In the genomic region with DNA sequence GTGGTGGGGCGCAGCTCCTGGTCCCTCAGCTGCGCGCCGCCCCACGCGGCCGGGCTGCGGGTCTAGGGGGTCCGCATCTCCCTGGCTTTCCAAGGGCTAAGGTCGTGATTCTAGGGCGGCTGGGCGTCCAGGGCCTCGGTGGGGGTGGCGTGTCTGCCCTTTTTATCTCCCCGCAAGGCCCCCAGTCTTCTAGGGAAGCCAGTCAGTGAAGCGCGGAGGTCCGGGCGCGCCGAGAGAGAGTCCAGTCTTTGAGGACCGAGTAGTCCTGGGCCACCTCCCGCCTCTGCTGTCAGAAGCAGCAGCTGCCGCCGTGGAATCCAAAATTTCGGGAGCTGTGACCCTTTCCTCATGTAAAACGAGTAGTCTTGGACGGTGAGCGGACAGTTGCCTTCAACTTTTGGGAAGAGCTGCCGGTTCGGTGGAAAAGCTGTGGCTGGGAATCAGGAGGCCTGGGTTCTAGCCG, we compare ENCODE assay signal across 8 cellular contexts. TPM values are rescaled to one million over a fixed set of nuclear protein-coding genes. Genes with fewer than 3 reads are reported as not detected.
DNase-seq lines count a peak whose midpoint lies in the region; ATAC-seq and TF ChIP-seq lines count a peak whose summit lies in the region.
"Not testable (repeated sequence)": the region's sequence is repeated elsewhere in the genome, so short reads cannot be mapped to it uniquely, and the experiment has no call there.

No MANE protein-coding gene starts in this region.

- not testable (repeated sequence) for TF ChIP-seq EP300 in stomach (IDR thresholded peaks at IDR 0.05)

- WGBS in body of pancreas, 2 donors = 1% methylated on average over 22 to 32 of the region's 32 CpGs
- 0 to 2% (median 1%) methylated on average over 16 to 32 of the region's 32 CpGs for WGBS in stomach, 5 donors

- intact Hi-C loops in body of pancreas (cut with DNase I); stomach (cut with DNase I; ENCODE audit: low total_unique reads): not testable (repeated sequence)
- intact Hi-C loops in Right ventricle myocardium inferior (cut with DNase I) = loop anchor here (2.0 kb wide), 1 partner anchor 39 kb away; no protein-coding TSS in a partner anchor

- H3K27ac ChIP-seq in body of pancreas (peak overlapping the region; percentile 83 to 94 (median 90)), stomach (peak overlapping the region; percentile 87 to 97 (median 92))

- H3K4me3 ChIP-seq in body of pancreas = peak overlapping the region; percentile 69 to 92
- H3K4me3 ChIP-seq in stomach = peak overlapping the region; percentile 79 to 94 (median 86)

- peaks cover 37% of the 10 kb centered on the region for H3K4me1 ChIP-seq in body of pancreas
- H3K4me1 ChIP-seq in stomach = peaks cover 17 to 54% (median 36%) of the 10 kb centered on the region in 4 donors

- H3K27me3 ChIP-seq in body of pancreas, stomach: not testable (repeated sequence)

- H3K9me3 ChIP-seq in body of pancreas, stomach: not testable (repeated sequence)

- ATAC-seq in GM21825 (IDR thresholded peaks at IDR 0.05; ENCODE audit: unreplicated experiment) (peak; percentile 15), HG03521 (IDR thresholded peaks at IDR 0.05; ENCODE audit: unreplicated experiment) (peak; percentile 25), SK-N-SH treated with all-trans-retinoic acid at 6 μM for 48 hours (peak; percentile 73), body of pancreas (peak; percentile 39), Right ventricle myocardium inferior (peak; percentile 50)

- peak in 1 of 3 donors; percentile 24 for TF ChIP-seq POLR2A in body of pancreas (IDR thresholded peaks at IDR 0.05)
- not testable (repeated sequence) for TF ChIP-seq POLR2A in stomach (IDR thresholded peaks at IDR 0.05)

- TF ChIP-seq CTCF in body of pancreas (IDR thresholded peaks at IDR 0.05) = peak in 1 of 7 experiments; percentile 1
- not testable (repeated sequence) for TF ChIP-seq CTCF in stomach (IDR thresholded peaks at IDR 0.05)

- DNase-seq in D341Med (ENCODE audit: low spot score) (peak; percentile 17), body of pancreas (peak; percentile 29 to 45 (median 37)), Right ventricle myocardium inferior (ENCODE audit: missing footprints) (peak; percentile 70), myocyte (ENCODE audit: low read depth) (peak; percentile 47), stomach (peak; percentile 37)

- not testable (repeated sequence) for H3K36me3 ChIP-seq in body of pancreas (replicated peaks in 1 of 2; ENCODE audit: insufficient read depth in 1 of 2, low read depth in 2 of 2); stomach

RNA-seq across cellular contexts. Expression of a gene that starts 40.2 kb away (rescaled TPM):
- total RNA-seq in body of pancreas (10 to 100 TPM; 10.1 to 18.1 TPM), Right ventricle myocardium inferior (7.6 TPM), myocyte (11.9 and 21.0 TPM in 2 replicates), stomach (10 to 100 TPM; 11.3 to 67.1 (median 18.4) TPM)
- polyA plus RNA-seq in myocyte (2012) = 8.5 TPM
- 10 to 100 TPM in 2 of 3 donors, 1 to 10 TPM in 1; 7.9 to 17.7 (median 10.9) TPM for polyA plus RNA-seq in stomach

RNA-seq across cellular contexts. Expression of a gene that starts 46.1 kb away (rescaled TPM):
- total RNA-seq in body of pancreas (under 1 TPM in 1 of 2 donors, not detected in 1; 0.52 TPM), Right ventricle myocardium inferior (not detected), myocyte (not detected in 2 replicates), stomach (1 to 10 TPM in 1 of 5 donors, not detected in 4; 1.3 TPM)
- polyA plus RNA-seq in myocyte (2012) = not detected
- under 1 TPM in 1 of 3 donors, not detected in 2; 0.43 TPM for polyA plus RNA-seq in stomach

Comparison
In these comparisons a context has a peak if more than half of its experiments do, and no peak if none do; other contexts are left out.
1. Peak in every context shown above with its lines: DNase-seq, ATAC-seq, H3K4me3 ChIP-seq and H3K27ac ChIP-seq.
2. DNase-seq: peak in every context shown above with its lines; median percentile 70 in Right ventricle myocardium inferior; 47 in myocyte; 37 in body of pancreas; 37 in stomach; 17 in D341Med.
3. ATAC-seq: peak in every context shown above with its lines; median percentile 73 in SK-N-SH treated with all-trans-retinoic acid at 6 μM for 48 hours; 50 in Right ventricle myocardium inferior; 39 in body of pancreas; 25 in HG03521; 15 in GM21825.